In the genomic region with DNA sequence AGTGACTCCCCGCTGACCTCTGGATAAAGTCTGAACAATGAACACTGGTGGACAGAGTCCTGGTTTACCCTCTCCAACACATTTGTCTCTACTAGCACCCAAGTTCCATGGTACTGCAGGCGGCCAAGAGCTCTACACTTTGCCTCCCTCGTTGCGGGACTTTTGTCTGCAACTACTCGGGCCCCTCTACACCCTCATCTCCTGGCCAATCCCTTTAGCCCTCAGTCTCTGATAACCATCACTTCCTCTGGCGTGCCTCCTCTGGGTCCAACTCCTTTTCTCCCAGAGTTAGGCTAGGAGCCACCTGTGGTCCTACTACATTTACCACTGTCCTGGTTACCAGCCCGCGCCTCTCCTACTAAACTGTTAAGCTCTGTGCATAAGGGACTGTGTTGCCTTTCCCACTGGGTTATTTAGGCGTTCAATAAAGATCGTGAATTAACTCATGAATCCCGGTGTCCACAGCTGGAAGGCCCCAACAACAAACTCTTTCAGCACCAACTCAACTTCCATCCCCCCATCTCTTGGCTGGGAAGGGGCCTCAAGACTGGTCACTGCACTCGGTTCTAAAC, we compare ENCODE assay signal across 8 cellular contexts. TPM values are rescaled to one million over a fixed set of nuclear protein-coding genes. Genes with fewer than 3 reads are reported as not detected.
DNase-seq lines count a peak whose midpoint lies in the region; ATAC-seq and TF ChIP-seq lines count a peak whose summit lies in the region.

No MANE protein-coding gene starts in this region.

- H3K27me3 Mint-ChIP-seq in endodermal cell (ENCODE audit: insufficient read depth): no peaks in the 10 kb centered on the region
- H3K27me3 Mint-ChIP-seq in naive B cell: no peaks in the 10 kb centered on the region

- H3K27me3 ChIP-seq in endodermal cell (ENCODE audit: control insufficient read depth, insufficient read depth, low read length, poor library complexity, severe bottlenecking): no peaks in the 10 kb centered on the region

- H3K9me3 Mint-ChIP-seq in endodermal cell (no peaks in the 10 kb centered on the region), naive B cell (no peaks in the 10 kb centered on the region)

- peak overlapping the region; percentile 67 for H3K9ac ChIP-seq in endodermal cell (ENCODE audit: extremely low read depth, low read length, poor library complexity, severe bottlenecking)

- ATAC-seq in naive B cell (ENCODE audit: low read depth in 2 of 2) (no peak), HG02973 (IDR thresholded peaks at IDR 0.05; ENCODE audit: unreplicated experiment) (no peak)

- peaks cover 10% of the 10 kb centered on the region for H3K36me3 ChIP-seq in endodermal cell (ENCODE audit: control insufficient read depth, insufficient read depth, low read length)

- peak overlapping the region; percentile 90 for H3K27ac ChIP-seq in endodermal cell (ENCODE audit: low read depth, low read length)

- peak overlapping the region; percentile 99 for H3K4me3 ChIP-seq in endodermal cell (ENCODE audit: low read length)

- 19 to 32% methylated on average over 9 to 12 of the region's 12 CpGs for WGBS in endodermal cell (ENCODE audit: insufficient coverage in 1 of 2, insufficient read length in 1 of 2), 2 experiments

- peak overlapping the region; percentile 96 for H3K27ac Mint-ChIP-seq in endodermal cell
- peak overlapping the region; percentile 40 to 98 (median 95) for H3K27ac Mint-ChIP-seq in naive B cell

- peak overlapping the region; percentile 93 for H3K4me3 Mint-ChIP-seq in endodermal cell
- H3K4me3 Mint-ChIP-seq in naive B cell: peak overlapping the region; percentile 94 to 99 (median 98)

- TF ChIP-seq CTCF in endodermal cell (conservative IDR thresholded peaks at IDR 0.05): no peak

- peaks cover 12% of the 10 kb centered on the region for H3K4me1 Mint-ChIP-seq in endodermal cell
- H3K4me1 Mint-ChIP-seq in naive B cell: peaks cover 50 to 54% (median 51%) of the 10 kb centered on the region in 3 donors

- H3K9me3 ChIP-seq in endodermal cell (ENCODE audit: control insufficient read depth, low read length): no peaks in the 10 kb centered on the region

- H3K4me1 ChIP-seq in endodermal cell (ENCODE audit: control insufficient read depth, insufficient read depth, low read length): no peaks in the 10 kb centered on the region

- DNase-seq in NCI-H82 (lab: John Stamatoyannopoulos, UW): peak; percentile 41
- no peak for DNase-seq in NCI-H82 treated with DMSO at 0.1 percent for 48 hours (lab: John Stamatoyannopoulos, UW; ENCODE audit: unreplicated experiment)
- peak; percentile 15 for DNase-seq in RKO (ENCODE audit: low spot score)
- DNase-seq in endodermal cell: peak; percentile 64
- no peak for DNase-seq in naive B cell
- DNase-seq in NCI-H526 treated with DMSO at 0.1 percent for 48 hours (lab: John Stamatoyannopoulos, UW): no peak
- DNase-seq in NCI-H1436 treated with DMSO at 0.1 percent for 48 hours (lab: John Stamatoyannopoulos, UW): no peak

- peaks cover 9% of the 10 kb centered on the region for H3K36me3 Mint-ChIP-seq in endodermal cell (ENCODE audit: low read depth)
- peaks cover 0 to 5% of the 10 kb centered on the region in 2 donors for H3K36me3 Mint-ChIP-seq in naive B cell

RNA-seq across cellular contexts. Expression of a gene that starts 0.8 kb away (rescaled TPM):
- 10 to 100 TPM; 53.6 to 76.8 TPM for total RNA-seq in endodermal cell
- 61.6 TPM for polyA plus RNA-seq in endodermal cell (2013, experiment 1 of 2)
- 58.7 TPM for polyA plus RNA-seq in endodermal cell (2013, experiment 2 of 2)
- polyA plus RNA-seq in naive B cell (ENCODE audit: low read depth in 6 of 6): 10 to 100 TPM; 38.9 to 88.8 (median 60.2) TPM

RNA-seq across cellular contexts. Expression of a gene that starts 26.6 kb away (rescaled TPM):
- 10 to 100 TPM in 1 of 2 donors, 1 to 10 TPM in 1; 6.1 to 10.3 TPM for total RNA-seq in endodermal cell
- 21.7 TPM for polyA plus RNA-seq in endodermal cell (2013, experiment 1 of 2)
- polyA plus RNA-seq in endodermal cell (2013, experiment 2 of 2): 20.7 TPM
- polyA plus RNA-seq in naive B cell (ENCODE audit: low read depth in 6 of 6): 10 to 100 TPM; 14.8 to 27.1 (median 19.1) TPM

Comparison
In these comparisons a context has a peak if more than half of its experiments do, and no peak if none do; other contexts are left out.
1. DNase-seq: peak in NCI-H82 (single experiment), RKO (single experiment) and endodermal cell (single experiment); none in NCI-H82 treated with DMSO at 0.1 percent for 48 hours (single experiment), naive B cell (single experiment), NCI-H526 treated with DMSO at 0.1 percent for 48 hours (single experiment) and NCI-H1436 treated with DMSO at 0.1 percent for 48 hours (single experiment).